In the genomic region with DNA sequence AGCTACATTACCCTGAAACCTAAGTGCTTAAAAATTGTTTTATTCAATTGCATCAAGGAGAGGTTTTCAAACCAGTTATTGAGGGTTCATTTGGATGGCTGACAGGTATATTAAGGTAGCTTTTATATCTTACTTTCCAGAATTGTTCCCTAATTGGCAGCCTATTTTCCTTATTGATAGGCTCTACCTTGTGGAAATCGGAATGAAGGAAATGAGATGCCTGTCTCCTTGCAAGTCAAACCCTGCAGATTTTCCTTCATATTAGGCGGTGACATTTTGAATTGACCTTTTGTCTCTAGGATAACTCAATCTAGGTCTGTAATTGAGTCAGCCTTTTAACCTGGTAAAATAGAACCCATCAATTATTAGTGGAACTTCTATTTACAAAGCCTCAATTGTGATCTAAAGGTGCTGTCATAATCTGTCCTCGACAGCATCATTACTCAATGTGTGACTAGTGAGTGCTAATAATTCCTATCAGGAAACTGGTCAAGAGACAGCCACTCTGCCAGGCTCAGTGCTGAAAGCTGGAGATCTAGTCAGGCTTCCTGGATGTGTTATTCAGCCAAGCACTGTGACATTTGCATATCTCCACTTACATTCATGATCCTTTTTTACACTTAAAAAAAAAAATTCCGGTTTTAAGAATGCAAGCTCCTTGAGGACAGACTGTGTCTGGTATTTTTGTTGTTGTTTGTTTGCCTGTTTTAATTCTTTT, we compare ENCODE assay signal across 19 cellular contexts. TPM values are rescaled to one million over a fixed set of nuclear protein-coding genes. Genes with fewer than 3 reads are reported as not detected.
DNase-seq lines count a peak whose midpoint lies in the region; ATAC-seq and TF ChIP-seq lines count a peak whose summit lies in the region.
"Had no signal": no experiment of that assay in that cellular context is flagged by ENCODE, and none has a peak within 500 bp of the region (broad histone marks: within the 10 kb centered on the region; RNA-seq: fewer than 3 reads in every experiment).

No MANE protein-coding gene starts in this region.

- no peak overlapping the region for H3K4me3 Mint-ChIP-seq in osteocyte (ENCODE audit: unreplicated experiment)
- H3K4me3 Mint-ChIP-seq: CD8-positive, alpha-beta T cell; HFFc6 had no signal

- intact Hi-C loops in Right ventricle myocardium superior (cut with DNase I) = no loop called here

- H3K27ac Mint-ChIP-seq in osteocyte (ENCODE audit: unreplicated experiment) = no peak overlapping the region
- H3K27ac Mint-ChIP-seq: CD8-positive, alpha-beta T cell; HFFc6 had no signal

- DNase-seq in NCI-H82 (lab: John Stamatoyannopoulos, UW) = peak; percentile 20
- no peak for DNase-seq in NCI-H82 treated with DMSO at 0.1 percent for 48 hours (lab: John Stamatoyannopoulos, UW; ENCODE audit: unreplicated experiment)
- DNase-seq in NCI-H526 treated with DMSO at 0.1 percent for 48 hours (lab: John Stamatoyannopoulos, UW) = peak; percentile 7
- peak; percentile 5 for DNase-seq in kidney tubule cell (ENCODE audit: low spot score)
- DNase-seq in activated CD4-positive, CD25-positive, alpha-beta regulatory T cell treated with anti-CD3 and anti-CD28 coated beads, Interleukin-2, amount 50 U/mL, for 72 hours = no peak
- DNase-seq in Right ventricle myocardium superior = no peak
- no peak for DNase-seq in osteocyte (ENCODE audit: extremely low spot score, unreplicated experiment)
- DNase-seq: 8988T; Calu3; CD8-positive, alpha-beta T cell; DMS 273 treated with DMSO at 0.1 percent for 48 hours; DMS53; DND-41; EL; GM23248; HCEC 1CT; HFFc6; IMR-90 had no signal

- no peaks in the 10 kb centered on the region for H3K4me1 Mint-ChIP-seq in osteocyte (ENCODE audit: unreplicated experiment)

- TF ChIP-seq CTCF in osteocyte (IDR thresholded peaks at IDR 0.05) = no peak

- no peaks in the 10 kb centered on the region for H3K36me3 Mint-ChIP-seq in osteocyte (ENCODE audit: unreplicated experiment)
- H3K36me3 Mint-ChIP-seq: CD8-positive, alpha-beta T cell had no signal

- peaks cover 22% of the 10 kb centered on the region for H3K27me3 Mint-ChIP-seq in osteocyte (ENCODE audit: unreplicated experiment)

- ATAC-seq in Right ventricle myocardium superior (ENCODE audit: poor library complexity) = no peak
- ATAC-seq: CD8-positive, alpha-beta T cell had no signal

- H3K9me3 Mint-ChIP-seq in osteocyte (ENCODE audit: unreplicated experiment) = no peaks in the 10 kb centered on the region

RNA-seq across cellular contexts. Expression of gene OPRM1, which starts 20.1 kb away (rescaled TPM):
- not detected for total RNA-seq in Right ventricle myocardium superior
- total RNA-seq in osteocyte = not detected in 2 replicates
- total RNA-seq: A673; Calu3; CD8-positive, alpha-beta T cell; GM23248; HFFc6; IMR-90 had no signal

Comparison
In these comparisons a context has a peak if more than half of its experiments do, and no peak if none do; other contexts are left out.
1. DNase-seq: peak in NCI-H82 (single experiment), NCI-H526 treated with DMSO at 0.1 percent for 48 hours (single experiment) and kidney tubule cell (single experiment); none in NCI-H82 treated with DMSO at 0.1 percent for 48 hours (single experiment), activated CD4-positive, CD25-positive, alpha-beta regulatory T cell treated with anti-CD3 and anti-CD28 coated beads, Interleukin-2, amount 50 U/mL, for 72 hours (single experiment), Right ventricle myocardium superior (single experiment) and osteocyte (single experiment).